Comparison of ENCODE assay signal across 6 cellular contexts in genomic region chr6:144796070-144796469, GRCh38.
"Had no signal": no experiment of that assay in that cellular context is flagged by ENCODE, and none has a peak within 500 bp of the region (broad histone marks: within the 10 kb centered on the region; RNA-seq: fewer than 3 reads in every experiment).

No MANE protein-coding gene starts in this region.

- H3K27ac ChIP-seq: HL-60, KMS-11 had no signal

- FAIRE-seq: HTR-8/SVneo, K562 had no signal

- H3K9ac ChIP-seq: KMS-11 had no signal

- DNase-seq: KBM-7, KG1 had no signal

- H3K4me2 ChIP-seq: KMS-11 had no signal

- ATAC-seq: K562 had no signal

- H3K4me3 ChIP-seq: K562 had no signal
